Comparison of ENCODE assay signal across 1 cellular context in genomic region chr7:27154901-27155815, GRCh38.
TF ChIP-seq lines count a peak whose summit lies in the region.

No MANE protein-coding gene starts in this region.

TF ChIP-seq in H1, 55 proteins besides CTCF, POLR2A, EP300 and RAD21:
- TF ChIP-seq SUZ12 (IDR thresholded peaks at IDR 0.05; ENCODE audit: low read length) (peak; percentile 98), CREB1 (IDR thresholded peaks at IDR 0.05) (no peak), EZH2 (IDR thresholded peaks at IDR 0.05; ENCODE audit: low read depth, low read length, severe bottlenecking) (peak; percentile 99), JUND (IDR thresholded peaks at IDR 0.05; ENCODE audit: low read length) (no peak), PHF8 (conservative IDR thresholded peaks at IDR 0.05; ENCODE audit: low read depth, low read length) (no peak), SAP30 (IDR thresholded peaks at IDR 0.05; ENCODE audit: insufficient read depth, insufficient replicate concordance, low read length) (no peak), CEBPB (IDR thresholded peaks at IDR 0.05; ENCODE audit: low read depth, low read length) (no peak), RNF2 (IDR thresholded peaks at IDR 0.05; ENCODE audit: borderline replicate concordance, low read depth, low read length, missing control alignments, poor library complexity, severe bottlenecking) (peak; percentile 76)
TF ChIP-seq in H1: peak in this region for 3.
